ENCODE assay signal across 20 cellular contexts in genomic region chr3:11364181-11364580, GRCh38.
DNase-seq lines count a peak whose midpoint lies in the region; ATAC-seq lines count a peak whose summit lies in the region.
"Had no signal": no experiment of that assay in that cellular context is flagged by ENCODE, and none has a peak within 500 bp of the region (broad histone marks: within the 10 kb centered on the region; RNA-seq: fewer than 3 reads in every experiment).

No MANE protein-coding gene starts in this region.

- no peak overlapping the region for H2AK5ac ChIP-seq in mesendoderm (ENCODE audit: low read length)

- no peak overlapping the region for H4K8ac ChIP-seq in mesendoderm (ENCODE audit: low read depth, low read length)

- no peaks in the 10 kb centered on the region for H3K4me1 Mint-ChIP-seq in stimulated activated effector memory CD8-positive, alpha-beta T cell treated with anti-CD3 and anti-CD28 coated beads, Interleukin-12 subunit alpha, Interleukin-12 subunit beta, amount 100 ng/mL, for 72 hours

- no peaks in the 10 kb centered on the region for H3K79me1 ChIP-seq in mesendoderm (ENCODE audit: low read length)

- H3K4me2 ChIP-seq in Karpas-422 (ENCODE audit: low read depth, low read length, poor library complexity, severe bottlenecking) (no peak overlapping the region), mesendoderm (ENCODE audit: low read length) (no peak overlapping the region)

- no peaks in the 10 kb centered on the region for H4K20me1 ChIP-seq in Karpas-422 (ENCODE audit: insufficient read depth, low read depth, low read length)

- ATAC-seq in activated naive CD4-positive, alpha-beta T cell treated with anti-CD3 and anti-CD28 coated beads, Interleukin-2, amount 50 U/mL, for 72 hours, result no peak
- no peak for ATAC-seq in stimulated activated effector memory CD8-positive, alpha-beta T cell treated with anti-CD3 and anti-CD28 coated beads, Interleukin-12 subunit alpha, Interleukin-12 subunit beta, amount 100 ng/mL, for 72 hours
- ATAC-seq in HG03460 (IDR thresholded peaks at IDR 0.05; ENCODE audit: unreplicated experiment), result no peak
- no peak for ATAC-seq in HG03432 (IDR thresholded peaks at IDR 0.05; ENCODE audit: unreplicated experiment)
- ATAC-seq: left lung, mucosa of descending colon had no signal

- H3K27ac Mint-ChIP-seq in activated naive CD4-positive, alpha-beta T cell treated with anti-CD3 and anti-CD28 coated beads, Interleukin-2, amount 50 U/mL, for 72 hours, result peak overlapping the region; percentile 23 to 54
- peak overlapping the region; percentile 54 for H3K27ac Mint-ChIP-seq in stimulated activated effector memory CD8-positive, alpha-beta T cell treated with anti-CD3 and anti-CD28 coated beads, Interleukin-12 subunit alpha, Interleukin-12 subunit beta, amount 100 ng/mL, for 72 hours
- H3K27ac Mint-ChIP-seq: activated naive CD4-positive, alpha-beta T cell treated with anti-CD3 and anti-CD28 coated beads for 36 hours had no signal

- H3K4me3 Mint-ChIP-seq in stimulated activated effector memory CD8-positive, alpha-beta T cell treated with anti-CD3 and anti-CD28 coated beads, Interleukin-12 subunit alpha, Interleukin-12 subunit beta, amount 100 ng/mL, for 72 hours, result no peak overlapping the region
- H3K4me3 Mint-ChIP-seq: activated naive CD4-positive, alpha-beta T cell treated with anti-CD3 and anti-CD28 coated beads for 36 hours had no signal

- H3K4me3 ChIP-seq in Karpas-422 (ENCODE audit: low read length), result no peak overlapping the region
- H3K4me3 ChIP-seq in mesendoderm (ENCODE audit: low read length), result no peak overlapping the region
- H3K4me3 ChIP-seq: left lung, mucosa of descending colon had no signal

- H2BK15ac ChIP-seq in mesendoderm (replicated peaks; ENCODE audit: low read depth), result no peak overlapping the region

- H3K4ac ChIP-seq in mesendoderm (ENCODE audit: low read depth, low read length), result no peak overlapping the region

- H3K23ac ChIP-seq in mesendoderm (ENCODE audit: low read length), result no peak overlapping the region

- peak overlapping the region; percentile 94 for H3K27ac ChIP-seq in Karpas-422 (ENCODE audit: low read length)
- no peak overlapping the region for H3K27ac ChIP-seq in mesendoderm (ENCODE audit: low read depth, low read length)
- H3K27ac ChIP-seq: left lung, neutrophil had no signal

- H3K79me2 ChIP-seq in Karpas-422 (ENCODE audit: low read length) (no peaks in the 10 kb centered on the region), mesendoderm (ENCODE audit: control insufficient read depth, insufficient read depth, low read length) (no peaks in the 10 kb centered on the region)

- H2BK120ac ChIP-seq in mesendoderm (ENCODE audit: low read depth, low read length), result no peak overlapping the region

- no peak overlapping the region for H2AFZ ChIP-seq in Karpas-422 (ENCODE audit: low read length)

- no peaks in the 10 kb centered on the region for H3K9me2 ChIP-seq in Karpas-422 (replicated peaks; ENCODE audit: insufficient read depth, low read length)

- H3K4me1 ChIP-seq in Karpas-422 (ENCODE audit: low read length) (peaks cover 38% of the 10 kb centered on the region), mesendoderm (ENCODE audit: control insufficient read depth, low read depth, low read length) (no peaks in the 10 kb centered on the region)

- no peak for DNase-seq in activated naive CD4-positive, alpha-beta T cell treated with anti-CD3 and anti-CD28 coated beads, Interleukin-2, amount 50 U/mL, for 72 hours (ENCODE audit: low spot score in 2 of 2)
- no peak for DNase-seq in activated naive CD4-positive, alpha-beta T cell treated with Interleukin-2 at 50 U/mL for 16 hours
- DNase-seq in Karpas-422 (no peak), fibroblast of gingiva (ENCODE audit: low read depth) (peak; percentile 20), mesendoderm (no peak)
- no peak for DNase-seq in stimulated activated effector memory CD8-positive, alpha-beta T cell treated with anti-CD3 and anti-CD28 coated beads, Interleukin-12 subunit alpha, Interleukin-12 subunit beta, amount 100 ng/mL, for 72 hours (ENCODE audit: low spot score in 2 of 2)
- DNase-seq: activated CD4-positive, alpha-beta T cell treated with anti-CD3 and anti-CD28 coated beads for 1 hour; activated CD8-positive, alpha-beta memory T cell treated with anti-CD3 and anti-CD28 coated beads, Interleukin-2, amount 50 U/mL, for 4 hours; activated naive CD4-positive, alpha-beta T cell treated with anti-CD3 and anti-CD28 coated beads for 36 hours; cortex of kidney; DND-41; glutamatergic neuron; left lung; mucosa of descending colon; NCI-H1092 treated with DMSO at 0.1 percent for 48 hours; NCI-H2107; NCI-H510A treated with DMSO at 0.1 percent for 48 hours had no signal

- H3K9ac ChIP-seq in Karpas-422 (ENCODE audit: low read length) (no peak overlapping the region), mesendoderm (ENCODE audit: low read length) (no peak overlapping the region)

- no peaks in the 10 kb centered on the region for H3K9me3 ChIP-seq in Karpas-422 (ENCODE audit: low read length)
- H3K9me3 ChIP-seq: left lung, mucosa of descending colon, neutrophil had no signal

- no peak overlapping the region for H3K18ac ChIP-seq in mesendoderm (ENCODE audit: low read length)

- H3K36me3 Mint-ChIP-seq in activated naive CD4-positive, alpha-beta T cell treated with anti-CD3 and anti-CD28 coated beads, Interleukin-2, amount 50 U/mL, for 72 hours, result peaks cover 9 to 20% of the 10 kb centered on the region in 2 donors
- peaks cover 98% of the 10 kb centered on the region for H3K36me3 Mint-ChIP-seq in stimulated activated effector memory CD8-positive, alpha-beta T cell treated with anti-CD3 and anti-CD28 coated beads, Interleukin-12 subunit alpha, Interleukin-12 subunit beta, amount 100 ng/mL, for 72 hours

- H3K27me3 ChIP-seq in Karpas-422 (ENCODE audit: low read length) (no peaks in the 10 kb centered on the region), mesendoderm (ENCODE audit: insufficient read depth, low read length, poor library complexity) (no peaks in the 10 kb centered on the region)
- H3K27me3 ChIP-seq: left lung, neutrophil had no signal

- H2BK5ac ChIP-seq in mesendoderm (ENCODE audit: low read length), result no peak overlapping the region

- H4K5ac ChIP-seq in mesendoderm (ENCODE audit: low read length), result no peak overlapping the region

- no peaks in the 10 kb centered on the region for H3K9me3 Mint-ChIP-seq in activated naive CD4-positive, alpha-beta T cell treated with anti-CD3 and anti-CD28 coated beads, Interleukin-2, amount 50 U/mL, for 72 hours
- no peaks in the 10 kb centered on the region for H3K9me3 Mint-ChIP-seq in stimulated activated effector memory CD8-positive, alpha-beta T cell treated with anti-CD3 and anti-CD28 coated beads, Interleukin-12 subunit alpha, Interleukin-12 subunit beta, amount 100 ng/mL, for 72 hours
- H3K9me3 Mint-ChIP-seq: activated naive CD4-positive, alpha-beta T cell treated with anti-CD3 and anti-CD28 coated beads for 36 hours had no signal

- no peak overlapping the region for H3K56ac ChIP-seq in mesendoderm (ENCODE audit: low read length)

- H3K36me3 ChIP-seq in Karpas-422 (ENCODE audit: insufficient read depth, low read length) (peaks cover 21% of the 10 kb centered on the region), mesendoderm (ENCODE audit: control insufficient read depth, insufficient read depth, low read length) (no peaks in the 10 kb centered on the region)

- no CpG with 5 or more reads among the region's 2 CpGs for WGBS in mesendoderm (ENCODE audit: extremely low coverage, insufficient coverage, low lambda C conversion rate)
